ENCODE assay signal across 19 cellular contexts in the genomic region with DNA sequence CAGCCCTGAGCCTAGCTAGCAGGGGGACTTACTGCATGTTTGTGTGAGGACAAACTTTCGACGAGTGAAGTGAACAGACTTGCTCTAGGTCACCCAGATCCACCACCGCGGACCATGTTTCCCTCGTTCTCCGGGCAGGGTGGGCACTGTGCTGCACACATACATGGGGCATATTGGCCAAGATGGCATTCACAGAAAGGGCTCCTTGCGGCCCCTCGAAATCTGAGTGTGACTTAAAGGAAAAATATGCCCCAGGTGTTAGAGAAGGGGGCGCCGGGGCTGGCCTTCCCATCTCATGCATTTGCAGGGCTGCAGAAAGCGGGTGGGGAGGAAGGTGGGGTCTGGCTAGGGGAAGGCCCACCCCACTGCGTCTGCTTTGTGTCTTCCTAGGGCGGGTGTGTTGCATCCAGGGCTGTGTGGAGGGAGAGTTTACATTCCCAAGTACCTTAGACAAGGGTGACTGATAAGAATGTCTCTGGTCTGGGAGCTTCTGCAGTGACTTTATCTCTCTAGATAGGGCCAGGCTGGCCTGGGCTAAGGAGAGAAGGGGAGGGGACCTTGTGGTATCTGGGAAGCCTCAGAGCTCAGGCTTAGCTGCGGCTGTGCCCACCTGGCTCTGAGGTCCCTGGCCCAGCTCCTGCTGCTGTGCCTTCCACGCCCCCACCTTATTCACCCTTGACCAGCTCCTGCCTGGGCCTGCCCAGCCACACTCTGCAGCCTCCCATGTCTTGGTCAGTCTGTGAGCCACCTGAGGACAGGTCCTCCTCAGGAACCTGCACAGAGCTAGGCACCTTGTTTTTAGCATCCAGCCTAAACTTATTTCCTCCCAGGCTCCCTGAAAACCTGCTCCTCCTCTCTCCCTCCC. TPM values are rescaled to one million over a fixed set of nuclear protein-coding genes. Genes with fewer than 3 reads are reported as not detected.
A peak's percentile ranks its signal among the peaks of the same experiment; 100 is the strongest.
DNase-seq lines count a peak whose midpoint lies in the region; ATAC-seq and TF ChIP-seq lines count a peak whose summit lies in the region.
"Had no signal": no experiment of that assay in that cellular context is flagged by ENCODE, and none has a peak within 500 bp of the region (broad histone marks: within the 10 kb centered on the region; RNA-seq: fewer than 3 reads in every experiment).

No MANE protein-coding gene starts in this region.

- intact Hi-C loops in CD14-positive monocyte (cut with micrococcal nuclease): no loop called here
- intact Hi-C loops in dendritic cell treated with granulocyte-macrophage colony-stimulating factor and Interleukin-4, amounts not matched to agents 40 ng/mL and 50 ng/mL, for 4 days (cut with micrococcal nuclease): no loop called here

- TF ChIP-seq POLR2A in gastroesophageal sphincter (IDR thresholded peaks at IDR 0.05): no peak

- H3K36me3 Mint-ChIP-seq in CD14-positive monocyte (peaks cover 14 to 19% of the 10 kb centered on the region in 2 donors), naive B cell (peaks cover 6 to 8% of the 10 kb centered on the region in 2 donors)
- peaks cover 8% of the 10 kb centered on the region for H3K36me3 Mint-ChIP-seq in dendritic cell treated with granulocyte-macrophage colony-stimulating factor and Interleukin-4, amounts not matched to agents 40 ng/mL and 50 ng/mL, for 4 days (ENCODE audit: low read depth)

- ATAC-seq in naive B cell (ENCODE audit: low read depth in 2 of 2): no peak
- no peak for ATAC-seq in gastroesophageal sphincter
- ATAC-seq: activated CD4-positive, CD25-positive, alpha-beta regulatory T cell treated with anti-CD3 and anti-CD28 coated beads, Interleukin-2, amount 50 U/mL, for 24 hours had no signal

- no peaks in the 10 kb centered on the region for H3K36me3 ChIP-seq in gastroesophageal sphincter
- H3K36me3 ChIP-seq: suprapubic skin had no signal

- H3K4me3 Mint-ChIP-seq in CD14-positive monocyte (peak overlapping the region in 1 of 2 donors; percentile 78), naive B cell (peak overlapping the region in 1 of 8 donors; percentile 77)
- no peak overlapping the region for H3K4me3 Mint-ChIP-seq in dendritic cell treated with granulocyte-macrophage colony-stimulating factor and Interleukin-4, amounts not matched to agents 40 ng/mL and 50 ng/mL, for 4 days

- H3K27ac ChIP-seq in gastroesophageal sphincter: no peak overlapping the region
- H3K27ac ChIP-seq: epithelial cell of prostate, PC-9, suprapubic skin had no signal

- WGBS in gastroesophageal sphincter (ENCODE audit: low coverage in 1 of 2), 2 donors: 90% methylated on average over 2 of the region's 15 CpGs; no CpG with 5 or more reads in 1 of the 2 donors

- H3K9me3 Mint-ChIP-seq in CD14-positive monocyte (peaks cover 9 to 22% (median 17%) of the 10 kb centered on the region in 7 donors), naive B cell (peaks cover 0 to 11% (median 6%) of the 10 kb centered on the region in 7 donors)
- peaks cover 11% of the 10 kb centered on the region for H3K9me3 Mint-ChIP-seq in dendritic cell treated with granulocyte-macrophage colony-stimulating factor and Interleukin-4, amounts not matched to agents 40 ng/mL and 50 ng/mL, for 4 days

- H3K27me3 Mint-ChIP-seq in CD14-positive monocyte (ENCODE audit: low read depth in 3 of 3) (peaks cover 19 to 43% (median 29%) of the 10 kb centered on the region in 3 donors), naive B cell (peaks cover 19 to 44% (median 42%) of the 10 kb centered on the region in 3 donors)
- H3K27me3 Mint-ChIP-seq in dendritic cell treated with granulocyte-macrophage colony-stimulating factor and Interleukin-4, amounts not matched to agents 40 ng/mL and 50 ng/mL, for 4 days: peaks cover 44% of the 10 kb centered on the region

- TF ChIP-seq EP300 in gastroesophageal sphincter (IDR thresholded peaks at IDR 0.05): no peak

- H3K27me3 ChIP-seq in gastroesophageal sphincter: no peaks in the 10 kb centered on the region
- H3K27me3 ChIP-seq: suprapubic skin had no signal

- in situ Hi-C loops in G401 (cut with HindIII; ENCODE audit: low sequenced_read_pairs): no loop called here

- H3K4me3 ChIP-seq in gastroesophageal sphincter: no peak overlapping the region
- H3K4me3 ChIP-seq: PC-9, suprapubic skin had no signal

- peaks cover 40% of the 10 kb centered on the region for H3K4me1 Mint-ChIP-seq in CD14-positive monocyte
- peaks cover 61% of the 10 kb centered on the region for H3K4me1 Mint-ChIP-seq in dendritic cell treated with granulocyte-macrophage colony-stimulating factor and Interleukin-4, amounts not matched to agents 40 ng/mL and 50 ng/mL, for 4 days (ENCODE audit: low read depth)
- peaks cover 61 to 78% (median 64%) of the 10 kb centered on the region in 3 donors for H3K4me1 Mint-ChIP-seq in naive B cell

- peaks cover 0 to 16% (median 0%) of the 10 kb centered on the region in 3 donors for H3K9me3 ChIP-seq in gastroesophageal sphincter

- DNase-seq in CD14-positive monocyte (ENCODE audit: low spot score) (no peak), GM10266 (ENCODE audit: extremely low spot score) (peak; percentile 6), naive B cell (no peak), G401 (ENCODE audit: low spot score) (no peak), inferior parietal cortex (ENCODE audit: extremely low spot score) (no peak), NCI-H1105 treated with DMSO at 0.1 percent for 48 hours (lab: John Stamatoyannopoulos, UW) (no peak)
- DNase-seq: activated naive CD4-positive, alpha-beta T cell; GF-D8; NCI-H1436; NCI-H774; PC-9; stimulated activated CD4-positive, alpha-beta T cell treated with anti-CD3 and anti-CD28 coated beads, Interleukin-4, amount 100 ng/mL, for 24 hours; T-helper 9 cell had no signal

- H3K27ac Mint-ChIP-seq in CD14-positive monocyte (peak overlapping the region in 4 of 7 donors; percentile 1 to 85 (median 39)), naive B cell (peak overlapping the region in 4 of 6 donors; percentile 21 to 100 (median 76))
- H3K27ac Mint-ChIP-seq in dendritic cell treated with granulocyte-macrophage colony-stimulating factor and Interleukin-4, amounts not matched to agents 40 ng/mL and 50 ng/mL, for 4 days: peak overlapping the region; percentile 73

- peaks cover 0 to 8% (median 2%) of the 10 kb centered on the region in 3 donors for H3K4me1 ChIP-seq in gastroesophageal sphincter

- TF ChIP-seq CTCF in CD14-positive monocyte (IDR thresholded peaks at IDR 0.05) (no peak), GM10266 (IDR thresholded peaks at IDR 0.05; ENCODE audit: control insufficient read depth, insufficient read depth, low read depth, missing control alignments) (no peak), gastroesophageal sphincter (IDR thresholded peaks at IDR 0.05) (no peak)

RNA-seq across cellular contexts. Expression of a gene that starts 45.8 kb away (rescaled TPM):
- polyA plus RNA-seq in CD14-positive monocyte: not detected
- polyA plus RNA-seq in naive B cell (ENCODE audit: low read depth in 6 of 6): 1 to 10 TPM in 1 of 6 donors, under 1 TPM in 1, not detected in 4; 0.13 to 1.9 TPM
- total RNA-seq in G401 (2014; rRNA removed; shearing (Covaris generic)): 0.49 TPM in 1 of 2 replicates, not detected in the other
- 10 to 100 TPM; 22.7 to 37.6 (median 31.1) TPM for total RNA-seq in gastroesophageal sphincter
- total RNA-seq: HT-29, PC-9 had no signal

Comparison
In these comparisons a context has a peak if more than half of its experiments do, and no peak if none do; other contexts are left out.
1. RNA of a gene that starts 45.8 kb away (total RNA-seq): 22.7 to 37.6 TPM in gastroesophageal sphincter; 0.49 TPM in G401; every median in the first group is over 10 times any median in the second.
2. Peak in every context shown above with its lines, with median percentiles within 50 percentile points of each other: H3K27ac Mint-ChIP-seq.